Comparison of ENCODE assay signal across 8 cellular contexts in genomic region chr4:825063-825968, GRCh38. TPM values are rescaled to one million over a fixed set of nuclear protein-coding genes. Genes with fewer than 3 reads are reported as not detected.
DNase-seq lines count a peak whose midpoint lies in the region; ATAC-seq and TF ChIP-seq lines count a peak whose summit lies in the region.

No MANE protein-coding gene starts in this region.

- H3K79me2 ChIP-seq in HCT116 (ENCODE audit: insufficient read depth, low read length): no peaks in the 10 kb centered on the region

- WGBS in urinary bladder: 5% methylated on average over 94 of the region's 94 CpGs

- H3K4me1 ChIP-seq in HCT116 (ENCODE audit: control insufficient read depth in 1 of 2, insufficient read depth in 2 of 2, low read length in 2 of 2) (peaks cover 0 to 3% of the 10 kb centered on the region in 2 experiments; a peak in 1 of 4 replicates), urinary bladder (ENCODE audit: insufficient read depth) (peaks cover 3% of the 10 kb centered on the region)

- H2AFZ ChIP-seq in HCT116 (ENCODE audit: low read depth, low read length, poor library complexity, severe bottlenecking): no peak overlapping the region

- H3K9me3 ChIP-seq in HCT116 (ENCODE audit: control insufficient read depth in 1 of 2, insufficient read depth in 1 of 2, low read depth in 1 of 2, low read length in 2 of 2) (no peaks in the 10 kb centered on the region), MG63 (no peaks in the 10 kb centered on the region)

- BruUV-seq in HCT116 (replicated peaks; lab: Mats Ljungman, UMichigan): no TSS peak

- no peaks in the 10 kb centered on the region for H3K27me3 ChIP-seq in HCT116 (ENCODE audit: insufficient read depth, low read length)
- peaks cover 8% of the 10 kb centered on the region; the same call in 1 of the 2 replicates for H3K27me3 ChIP-seq in MG63

- intact Hi-C loops in HCT116 (cut with micrococcal nuclease): no loop called here

- RAD21 ChIA-PET in HCT116 (lab: Charles Lee; ENCODE audit: low non-redundant PET in 1 of 2, low total read pairs in 2 of 2, uncharacterized antibody in 2 of 2, unreplicated experiment in 2 of 2): interaction anchor here in 1 of 2 experiments (0.7 kb wide), 1 partner anchor 138 kb away, joined by 4 read pairs; no protein-coding TSS in a partner anchor

- POLR2A ChIA-PET in HCT116 (lab: Charles Lee): no interaction called here

- TF ChIP-seq CTCF in HCT116 (IDR thresholded peaks at IDR 0.05 in 2 of 3, conservative IDR thresholded peaks at IDR 0.05 in 1 of 3; ENCODE audit: borderline replicate concordance in 1 of 3, insufficient read depth in 1 of 3, low read depth in 2 of 3, low read length in 2 of 3): no peak

- TF ChIP-seq POLR2A in HCT116 (IDR thresholded peaks at IDR 0.05; ENCODE audit: borderline replicate concordance, extremely low read depth, insufficient read depth, insufficient read length): no peak

- H3K4me3 ChIP-seq in HCT116 (replicated peaks in 1 of 2; ENCODE audit: low read depth in 1 of 2, low read length in 2 of 2): peak overlapping the region; percentile 30 to 46
- H3K4me3 ChIP-seq in urinary bladder (ENCODE audit: low read depth, low read length): peak overlapping the region; percentile 52
- no peak overlapping the region for H3K4me3 ChIP-seq in MG63

- no peak overlapping the region for H3K27ac ChIP-seq in HCT116 (ENCODE audit: low read depth, low read length)
- H3K27ac ChIP-seq in urinary bladder (ENCODE audit: low read depth): no peak overlapping the region

- ATAC-seq in HCT116: peak; percentile 41

- H3K36me3 ChIP-seq in HCT116 (ENCODE audit: control insufficient read depth in 1 of 2, insufficient read depth in 2 of 2, low read length in 2 of 2) (no peaks in the 10 kb centered on the region), urinary bladder (ENCODE audit: insufficient read depth) (no peaks in the 10 kb centered on the region), MG63 (no peaks in the 10 kb centered on the region)

- H3K9ac ChIP-seq in HCT116 (ENCODE audit: low read length): peak overlapping the region; percentile 25; the same call in 1 of the 2 replicates

- TF ChIP-seq RAD21 in HCT116 (IDR thresholded peaks at IDR 0.05; ENCODE audit: low read depth): no peak

- DNase-seq in AG08395 (ENCODE audit: low spot score) (peak; percentile 68), HCT116 (ENCODE audit: low read depth, low spot score) (no peak), astrocyte of the hippocampus (ENCODE audit: low read depth, low spot score) (peak; percentile 65), iPS-NIHi7 (ENCODE audit: extremely low spot score) (peak; percentile 84), MG63 (no peak), NCI-H2029 (lab: John Stamatoyannopoulos, UW) (no peak), middle frontal gyrus (ENCODE audit: extremely low spot score, low spot score) (no peak)

- CTCF ChIA-PET in HCT116 (lab: Charles Lee): no interaction called here

- H3K9me2 ChIP-seq in HCT116 (ENCODE audit: insufficient read depth): no peaks in the 10 kb centered on the region

- peak overlapping the region; percentile 59 for H3K4me2 ChIP-seq in HCT116 (ENCODE audit: low read length)

- H4K20me1 ChIP-seq in HCT116 (ENCODE audit: insufficient read depth): no peaks in the 10 kb centered on the region

TF ChIP-seq in HCT116, 20 proteins besides CTCF, POLR2A, EP300 and RAD21:
- TF ChIP-seq REST (IDR thresholded peaks at IDR 0.05; ENCODE audit: low read depth) (peak; percentile 72), ZNF274 (IDR thresholded peaks at IDR 0.05; ENCODE audit: low read depth, low read length) (no peak)
TF ChIP-seq in HCT116: peak in this region for 1.

RNA-seq across cellular contexts. Expression of gene CPLX1, which starts 0.6 kb away (rescaled TPM):
- total RNA-seq in HCT116 (2021; ENCODE audit: unreplicated experiment) (14.5 TPM), urinary bladder (0.48 TPM)
- polyA plus RNA-seq in HCT116 (2012): 7.4 and 8.1 TPM in 2 replicates
- 3.6 TPM for polyA plus RNA-seq in urinary bladder
- total RNA-seq in MG63 (2014; rRNA removed; shearing (Covaris generic); ENCODE audit: low replicate concordance): not detected in 2 replicates

Comparison
In these comparisons a context has a peak if more than half of its experiments do, and no peak if none do; other contexts are left out.
1. DNase-seq: peak in AG08395 (single experiment), astrocyte of the hippocampus (single experiment) and iPS-NIHi7 (single experiment); none in HCT116 (single experiment), MG63 (single experiment), NCI-H2029 (single experiment) and middle frontal gyrus (single experiment).
2. RNA of gene CPLX1, which starts 0.6 kb away (total RNA-seq): 14.5 TPM in HCT116 (single experiment); 0.48 TPM in urinary bladder (single experiment) and not detected in MG63; every median in the first group is over 10 times any median in the second.